In the genomic region with DNA sequence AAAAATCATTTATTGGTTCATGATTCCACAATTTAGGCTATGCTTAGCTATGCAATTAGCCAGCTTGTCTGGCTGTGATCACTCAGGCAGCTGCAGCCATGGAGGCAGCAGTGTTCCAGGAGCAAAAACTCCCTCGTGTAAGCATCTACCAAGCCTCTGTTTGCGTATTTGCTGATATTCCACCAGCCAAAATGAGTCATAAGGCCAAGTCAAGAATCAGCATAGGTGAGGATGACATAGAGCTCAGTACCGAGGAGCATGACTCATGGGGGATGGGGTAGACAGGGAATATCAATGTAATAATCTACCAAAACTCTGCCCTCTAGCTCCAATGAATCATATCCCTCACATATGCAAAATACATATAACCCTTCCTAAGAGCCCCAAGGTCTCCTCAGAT, we compare ENCODE assay signal across 14 cellular contexts.
A peak's percentile ranks its signal among the peaks of the same experiment; 100 is the strongest.
DNase-seq lines count a peak whose midpoint lies in the region; ATAC-seq, FAIRE-seq and TF ChIP-seq lines count a peak whose summit lies in the region.
"Had no signal": no experiment of that assay in that cellular context is flagged by ENCODE, and none has a peak within 500 bp of the region (broad histone marks: within the 10 kb centered on the region; RNA-seq: fewer than 3 reads in every experiment).

No MANE protein-coding gene starts in this region.

- TF ChIP-seq CTCF in fibroblast of lung (conservative IDR thresholded peaks at IDR 0.05 in 1 of 2, IDR thresholded peaks at IDR 0.05 in 1 of 2; ENCODE audit: low read depth in 1 of 2, low read length in 2 of 2) = no peak

- no peak overlapping the region for H3K9ac ChIP-seq in fibroblast of lung (ENCODE audit: insufficient read depth, low read length)
- H3K9ac ChIP-seq: BLaER1 treated with 17β-estradiol and CSF1 and Interleukin-3, amounts not matched to agents 10 nM and 100 nM; parathyroid adenoma had no signal

- H3K79me2 ChIP-seq in fibroblast of lung (ENCODE audit: control insufficient read depth, insufficient read depth, low read length) = no peaks in the 10 kb centered on the region
- H3K79me2 ChIP-seq: parathyroid adenoma had no signal

- ATAC-seq in activated naive CD4-positive, alpha-beta T cell treated with anti-CD3 and anti-CD28 coated beads, Interleukin-2, amount 50 U/mL, for 72 hours = peak; percentile 58 to 94
- peak; percentile 94 for ATAC-seq in stimulated activated naive CD8-positive, alpha-beta T cell treated with anti-CD3 and anti-CD28 coated beads, Interleukin-15, Interleukin-2, amounts not matched to agents 100 U/mL and 50 U/mL, for 24 hours
- ATAC-seq in GM18867 (IDR thresholded peaks at IDR 0.05; ENCODE audit: unreplicated experiment) (no peak), GM21528 (IDR thresholded peaks at IDR 0.05; ENCODE audit: low FRiP score, unreplicated experiment) (no peak)
- ATAC-seq: left lobe of liver had no signal

- H3K27ac ChIP-seq in fibroblast of lung (ENCODE audit: insufficient read depth, low read length) = no peak overlapping the region
- H3K27ac ChIP-seq: BLaER1 treated with 17β-estradiol and CSF1 and Interleukin-3, amounts not matched to agents 10 nM and 100 nM; parathyroid adenoma; transverse colon; VCaP had no signal

- FAIRE-seq in RCC 7860 (lab: Jason Lieb, UNC) = peak; percentile 93

- peak overlapping the region in 1 of 2 donors; percentile 26 for H3K27ac Mint-ChIP-seq in activated naive CD4-positive, alpha-beta T cell treated with anti-CD3 and anti-CD28 coated beads, Interleukin-2, amount 50 U/mL, for 72 hours

- H3K4me1 ChIP-seq in fibroblast of lung (ENCODE audit: control insufficient read depth, extremely low read depth, insufficient read depth, low read length) = peaks cover 2% of the 10 kb centered on the region
- H3K4me1 ChIP-seq: BLaER1 treated with 17β-estradiol and CSF1 and Interleukin-3, amounts not matched to agents 10 nM and 100 nM; parathyroid adenoma; transverse colon had no signal

- H3K36me3 Mint-ChIP-seq in activated naive CD4-positive, alpha-beta T cell treated with anti-CD3 and anti-CD28 coated beads, Interleukin-2, amount 50 U/mL, for 72 hours = peaks cover 0 to 13% of the 10 kb centered on the region in 2 donors

- H2AFZ ChIP-seq in fibroblast of lung (ENCODE audit: low read length) = no peak overlapping the region
- H2AFZ ChIP-seq: parathyroid adenoma had no signal

- H4K20me1 ChIP-seq in fibroblast of lung (ENCODE audit: control insufficient read depth, extremely low read depth, insufficient read depth, low read length) = no peaks in the 10 kb centered on the region
- H4K20me1 ChIP-seq: BLaER1 treated with 17β-estradiol and CSF1 and Interleukin-3, amounts not matched to agents 10 nM and 100 nM had no signal

- H3K4me2 ChIP-seq in fibroblast of lung (ENCODE audit: extremely low read depth, insufficient read depth, low read length) = no peak overlapping the region
- H3K4me2 ChIP-seq: BLaER1 treated with 17β-estradiol and CSF1 and Interleukin-3, amounts not matched to agents 10 nM and 100 nM had no signal

- no peaks in the 10 kb centered on the region for H3K36me3 ChIP-seq in fibroblast of lung (ENCODE audit: control insufficient read depth, insufficient read depth, low read length)
- H3K36me3 ChIP-seq: transverse colon had no signal

- no peak for DNase-seq in activated naive CD4-positive, alpha-beta T cell treated with anti-CD3 and anti-CD28 coated beads, Interleukin-2, amount 50 U/mL, for 72 hours (ENCODE audit: low spot score in 2 of 2)
- no peak for DNase-seq in activated naive CD4-positive, alpha-beta T cell (lab: John Stamatoyannopoulos, UW)
- DNase-seq in RCC 7860 (ENCODE audit: low spot score) (peak; percentile 96), fibroblast of lung (ENCODE audit: low read depth in 2 of 2) (peak; percentile 83 to 85), inferior parietal cortex (ENCODE audit: extremely low spot score) (no peak)
- DNase-seq in stimulated activated naive CD8-positive, alpha-beta T cell treated with anti-CD3 and anti-CD28 coated beads, Interleukin-15, Interleukin-2, amounts not matched to agents 100 U/mL and 50 U/mL, for 24 hours = peak; percentile 9
- DNase-seq: NCI-H187, transverse colon had no signal

- H3K9me3 Mint-ChIP-seq in activated naive CD4-positive, alpha-beta T cell treated with anti-CD3 and anti-CD28 coated beads, Interleukin-2, amount 50 U/mL, for 72 hours = peaks cover 0 to 4% of the 10 kb centered on the region in 2 donors

- no peaks in the 10 kb centered on the region for H3K27me3 ChIP-seq in fibroblast of lung (ENCODE audit: control insufficient read depth, insufficient read depth, low read length)
- H3K27me3 ChIP-seq: BLaER1 treated with 17β-estradiol and CSF1 and Interleukin-3, amounts not matched to agents 10 nM and 100 nM; transverse colon had no signal

- no peaks in the 10 kb centered on the region for H3K9me3 ChIP-seq in fibroblast of lung (ENCODE audit: control insufficient read depth, insufficient read depth, low read depth, low read length)
- H3K9me3 ChIP-seq: transverse colon had no signal

- no peak overlapping the region for H3K4me3 ChIP-seq in fibroblast of lung (replicated peaks in 1 of 4; ENCODE audit: control extremely low read depth in 1 of 4, insufficient read depth in 1 of 4, low read depth in 3 of 4, low read length in 4 of 4)
- H3K4me3 ChIP-seq: BLaER1 treated with 17β-estradiol and CSF1 and Interleukin-3, amounts not matched to agents 10 nM and 100 nM; transverse colon had no signal

Comparison
In these comparisons a context has a peak if more than half of its experiments do, and no peak if none do; other contexts are left out.
1. ATAC-seq: peak in activated naive CD4-positive, alpha-beta T cell treated with anti-CD3 and anti-CD28 coated beads, Interleukin-2, amount 50 U/mL, for 72 hours (2 of 2) and stimulated activated naive CD8-positive, alpha-beta T cell treated with anti-CD3 and anti-CD28 coated beads, Interleukin-15, Interleukin-2, amounts not matched to agents 100 U/mL and 50 U/mL, for 24 hours (single experiment); none in GM18867 (single experiment) and GM21528 (single experiment).
2. DNase-seq: peak in RCC 7860 (single experiment), fibroblast of lung (2 of 2) and stimulated activated naive CD8-positive, alpha-beta T cell treated with anti-CD3 and anti-CD28 coated beads, Interleukin-15, Interleukin-2, amounts not matched to agents 100 U/mL and 50 U/mL, for 24 hours (single experiment); none in activated naive CD4-positive, alpha-beta T cell treated with anti-CD3 and anti-CD28 coated beads, Interleukin-2, amount 50 U/mL, for 72 hours (0 of 2), activated naive CD4-positive, alpha-beta T cell (0 of 4) and inferior parietal cortex (single experiment).